ENCODE assay signal across 7 cellular contexts in the genomic region with DNA sequence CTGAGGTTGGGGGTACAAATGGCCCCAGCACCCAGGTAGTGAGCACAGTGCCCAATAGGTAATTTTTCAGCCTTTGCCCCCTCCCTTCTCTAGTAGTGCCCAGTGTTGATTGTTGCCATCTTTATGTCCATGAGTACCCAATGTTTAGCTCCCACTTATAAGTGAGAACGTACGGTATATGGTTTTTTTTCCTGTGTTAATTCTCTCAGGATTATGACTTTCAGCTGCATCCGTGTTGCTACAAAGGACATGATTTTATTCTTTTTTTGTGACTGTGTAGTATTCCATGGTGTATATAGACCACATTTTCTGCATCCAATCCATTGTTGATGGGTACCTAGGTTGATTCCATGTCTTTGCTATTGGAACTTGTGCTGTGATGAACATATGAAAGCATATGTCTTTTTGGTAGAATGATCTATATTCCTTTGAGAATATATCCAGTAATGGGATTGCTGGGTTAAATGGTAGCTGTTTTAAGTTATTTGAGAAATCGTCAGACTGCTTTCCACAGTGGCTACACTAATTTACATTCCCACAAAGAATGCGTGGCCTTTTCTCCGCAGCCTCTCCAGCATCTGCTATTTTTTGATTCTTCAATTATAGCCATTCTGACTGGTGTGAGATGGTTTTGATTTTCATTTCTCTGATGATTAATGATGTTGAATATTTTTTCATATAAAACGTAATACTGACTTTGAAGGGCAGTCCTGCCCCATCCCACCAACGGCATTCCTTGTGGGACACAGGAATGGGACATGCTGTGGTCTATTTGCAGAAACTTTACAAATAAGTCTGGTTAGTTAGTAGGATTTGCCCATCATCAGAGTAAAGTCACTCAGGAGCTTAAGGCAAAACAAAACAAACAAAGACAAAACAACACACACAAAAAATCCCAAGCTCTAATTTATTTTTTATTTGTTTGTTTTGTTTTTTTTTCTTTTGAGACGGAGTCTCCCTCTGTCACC.
"Had no signal": no experiment of that assay in that cellular context is flagged by ENCODE, and none has a peak within 500 bp of the region (broad histone marks: within the 10 kb centered on the region; RNA-seq: fewer than 3 reads in every experiment).

No MANE protein-coding gene starts in this region.

- DNase-seq: H7, HFFc6, IMR-90, KG1 had no signal

- H3K4me2 ChIP-seq: GM23338 had no signal

- H2AFZ ChIP-seq: GM23338 had no signal

- H3K9me3 ChIP-seq: HAP-1 had no signal

- H3K4me3 ChIP-seq: GM23338, HAP-1, K562 had no signal

- H3K36me3 ChIP-seq: HAP-1 had no signal

- H3K4me1 ChIP-seq: HAP-1 had no signal
